11 cellular contexts compared by ENCODE assay signal in the genomic region with DNA sequence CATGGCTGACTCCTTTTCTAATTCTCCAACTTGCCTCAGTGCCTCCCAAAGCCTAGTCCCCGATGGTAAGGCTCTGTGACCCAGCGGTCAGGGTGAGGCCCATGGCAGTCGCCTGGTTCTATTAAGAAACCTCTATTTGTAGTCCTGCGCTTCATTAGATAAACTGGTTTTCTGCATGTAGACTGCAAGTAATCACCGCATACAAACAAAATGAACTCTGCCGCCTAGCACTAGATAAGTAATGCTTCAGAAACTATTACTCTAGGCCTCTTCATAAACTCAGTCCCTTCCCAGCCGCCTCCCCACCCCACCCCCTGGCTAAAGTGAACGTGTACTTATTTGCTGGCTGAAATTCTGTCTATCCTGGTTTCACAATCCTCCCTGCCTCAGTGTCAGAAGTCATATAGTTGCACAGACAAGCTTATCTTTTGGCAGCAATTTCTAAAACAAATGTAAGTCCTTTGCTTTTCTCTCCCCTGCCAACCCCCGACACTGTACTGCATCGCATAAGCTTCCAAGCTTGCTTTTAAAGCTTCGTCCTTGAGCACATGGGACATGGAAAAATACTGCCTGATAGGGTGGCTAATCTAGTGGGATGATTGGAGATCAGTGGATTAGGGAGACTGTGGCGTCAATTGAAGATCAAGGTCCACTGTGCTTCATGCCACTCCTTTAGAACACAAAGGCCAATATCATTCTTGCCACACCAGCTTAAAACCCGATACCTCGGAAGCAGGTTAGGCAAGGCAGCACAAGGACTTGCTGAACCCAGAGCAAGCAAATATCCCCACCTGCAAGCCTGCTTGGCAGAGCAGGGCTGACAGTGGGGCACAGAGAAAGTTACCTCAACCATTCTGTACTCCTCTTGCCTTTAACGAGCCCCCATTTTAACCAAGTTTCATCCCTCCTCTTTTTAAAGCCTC.
A peak's percentile ranks its signal among the peaks of the same experiment; 100 is the strongest.
DNase-seq lines count a peak whose midpoint lies in the region; ATAC-seq and TF ChIP-seq lines count a peak whose summit lies in the region.
"Had no signal": no experiment of that assay in that cellular context is flagged by ENCODE, and none has a peak within 500 bp of the region (broad histone marks: within the 10 kb centered on the region; RNA-seq: fewer than 3 reads in every experiment).

No MANE protein-coding gene starts in this region.

- no peaks in the 10 kb centered on the region for H3K27me3 Mint-ChIP-seq in activated CD8-positive, alpha-beta T cell treated with anti-CD3 and anti-CD28 coated beads, Interleukin-2, amount 10 ng/mL, durations not matched to agents 7 days and 5 days (ENCODE audit: low read depth)

- H3K4me3 ChIP-seq in OCI-LY3 (ENCODE audit: low read length) (no peak overlapping the region), gastroesophageal sphincter (no peak overlapping the region), neutrophil (ENCODE audit: low read depth in 1 of 2, low read length in 1 of 2) (peak overlapping the region; percentile 45 to 59)

- no peak overlapping the region for H3K27ac Mint-ChIP-seq in activated CD8-positive, alpha-beta T cell treated with anti-CD3 and anti-CD28 coated beads, Interleukin-2, amount 10 ng/mL, durations not matched to agents 7 days and 5 days

- no peaks in the 10 kb centered on the region for H4K20me1 ChIP-seq in OCI-LY3 (ENCODE audit: insufficient read depth, low read length)

- no peak for ATAC-seq in gastroesophageal sphincter
- no peak for ATAC-seq in activated CD8-positive, alpha-beta T cell treated with anti-CD3 and anti-CD28 coated beads, Interleukin-2, amount 10 ng/mL, durations not matched to agents 7 days and 5 days
- ATAC-seq in HG02763 (IDR thresholded peaks at IDR 0.05; ENCODE audit: unreplicated experiment): no peak

- no peak overlapping the region for H3K4me3 Mint-ChIP-seq in activated CD8-positive, alpha-beta T cell treated with anti-CD3 and anti-CD28 coated beads, Interleukin-2, amount 10 ng/mL, durations not matched to agents 7 days and 5 days

- peaks cover 5% of the 10 kb centered on the region for H3K9me3 Mint-ChIP-seq in activated CD8-positive, alpha-beta T cell treated with anti-CD3 and anti-CD28 coated beads, Interleukin-2, amount 10 ng/mL, durations not matched to agents 7 days and 5 days (ENCODE audit: insufficient read depth)

- POLR2A ChIA-PET in activated CD8-positive, alpha-beta T cell treated with anti-CD3 and anti-CD28 coated beads, Interleukin-2, amount 10 ng/mL, durations not matched to agents 7 days and 5 days (lab: Charles Lee): interaction anchor here (0.8 kb wide), 1 partner anchor 8 kb away, joined by 3 read pairs; no protein-coding TSS in a partner anchor

- no peak for TF ChIP-seq CTCF in OCI-LY3 (IDR thresholded peaks at IDR 0.05; ENCODE audit: low read depth, low read length)
- TF ChIP-seq CTCF in gastroesophageal sphincter (IDR thresholded peaks at IDR 0.05): peak in 1 of 4 experiments; percentile 17
- no peak for TF ChIP-seq CTCF in neutrophil (IDR thresholded peaks at IDR 0.05)

- no peak overlapping the region for H3K27ac ChIP-seq in OCI-LY3 (ENCODE audit: low read length)
- H3K27ac ChIP-seq in gastroesophageal sphincter: peak overlapping the region; percentile 32 to 69 (median 55)
- H3K27ac ChIP-seq in neutrophil: peak overlapping the region; percentile 98

- no peak for TF ChIP-seq POLR2A in gastroesophageal sphincter (IDR thresholded peaks at IDR 0.05)

- TF ChIP-seq EP300 in gastroesophageal sphincter (IDR thresholded peaks at IDR 0.05): no peak

- peak overlapping the region; percentile 61; the same call in 1 of the 2 replicates for H3K4me2 ChIP-seq in OCI-LY3 (ENCODE audit: low read length)

- H3K36me3 Mint-ChIP-seq in activated CD8-positive, alpha-beta T cell treated with anti-CD3 and anti-CD28 coated beads, Interleukin-2, amount 10 ng/mL, durations not matched to agents 7 days and 5 days (ENCODE audit: low read depth): peaks cover 4% of the 10 kb centered on the region

- H3K36me3 ChIP-seq in OCI-LY3 (replicated peaks; ENCODE audit: low read depth, low read length) (no peaks in the 10 kb centered on the region), gastroesophageal sphincter (no peaks in the 10 kb centered on the region), neutrophil (no peaks in the 10 kb centered on the region)

- peaks cover 19% of the 10 kb centered on the region for H3K4me1 Mint-ChIP-seq in activated CD8-positive, alpha-beta T cell treated with anti-CD3 and anti-CD28 coated beads, Interleukin-2, amount 10 ng/mL, durations not matched to agents 7 days and 5 days (ENCODE audit: low read depth)

- H3K79me2 ChIP-seq in OCI-LY3 (ENCODE audit: low read length): no peaks in the 10 kb centered on the region

- CTCF ChIA-PET in activated CD8-positive, alpha-beta T cell treated with anti-CD3 and anti-CD28 coated beads, Interleukin-2, amount 10 ng/mL, durations not matched to agents 7 days and 5 days (lab: Charles Lee): interaction anchor here (2.0 kb wide), 1 partner anchor 20 kb away, joined by 8 read pairs; no protein-coding TSS in a partner anchor

- peaks cover 37% of the 10 kb centered on the region for H3K4me1 ChIP-seq in OCI-LY3 (ENCODE audit: low read length)
- H3K4me1 ChIP-seq in gastroesophageal sphincter: peaks cover 0 to 46% (median 5%) of the 10 kb centered on the region in 3 donors
- H3K4me1 ChIP-seq in neutrophil (ENCODE audit: control insufficient read depth in 1 of 2, insufficient read depth in 1 of 2, low read depth in 1 of 2, low read length in 1 of 2): peaks cover 96 to 99% of the 10 kb centered on the region in 2 experiments

- no peak overlapping the region for H2AFZ ChIP-seq in OCI-LY3 (ENCODE audit: low read depth, low read length)

- DNase-seq in COLO668 (lab: John Stamatoyannopoulos, UW; ENCODE audit: unreplicated experiment) (peak; percentile 16), NCI-H2029 treated with DMSO at 0.1 percent for 48 hours (lab: John Stamatoyannopoulos, UW) (no peak), T1000 (lab: John Stamatoyannopoulos, UW) (no peak)
- no peak for DNase-seq in activated CD8-positive, alpha-beta T cell treated with anti-CD3 and anti-CD28 coated beads, Interleukin-2, amount 10 ng/mL, durations not matched to agents 7 days and 5 days
- DNase-seq: activated CD4-positive, alpha-beta T cell treated with anti-CD3 and anti-CD28 coated beads, Interleukin-2, amount 50 U/mL, for 48 hours; effector memory CD4-positive, alpha-beta T cell; NCI-H774 had no signal

- H3K27me3 ChIP-seq in OCI-LY3 (ENCODE audit: low read depth, low read length) (no peaks in the 10 kb centered on the region), gastroesophageal sphincter (no peaks in the 10 kb centered on the region), neutrophil (no peaks in the 10 kb centered on the region)

- H3K9me3 ChIP-seq in OCI-LY3 (ENCODE audit: insufficient read depth, low read length) (no peaks in the 10 kb centered on the region), gastroesophageal sphincter (no peaks in the 10 kb centered on the region), neutrophil (no peaks in the 10 kb centered on the region)

- H3K9ac ChIP-seq in OCI-LY3 (ENCODE audit: low read length): no peak overlapping the region

- 46 to 80% methylated on average over 11 to 15 of the region's 15 CpGs for WGBS in gastroesophageal sphincter (ENCODE audit: low coverage in 1 of 2), 2 donors

Comparison
In these comparisons a context has a peak if more than half of its experiments do, and no peak if none do; other contexts are left out.
1. H3K4me3 ChIP-seq: peak in neutrophil (2 of 2); none in OCI-LY3 (single experiment) and gastroesophageal sphincter (0 of 2).